In genomic region chr6:73580247-73581149, GRCh38 we compare ENCODE assay signal across 1 cellular context.
A peak's percentile ranks its signal among the peaks of the same experiment; 100 is the strongest.
TF ChIP-seq lines count a peak whose summit lies in the region.

No MANE protein-coding gene starts in this region.

TF ChIP-seq in HepG2, 621 proteins besides CTCF, POLR2A, EP300 and RAD21 (continued from another document and continues in another):
- no peak for TF ChIP-seq KIAA2018 (CRISPR knock-in tag; IDR thresholded peaks at IDR 0.05; ENCODE audit: borderline replicate concordance)
- no peak for TF ChIP-seq ZFP37 (CRISPR knock-in tag; IDR thresholded peaks at IDR 0.05; ENCODE audit: borderline replicate concordance)
- no peak for TF ChIP-seq PBX2 (CRISPR knock-in tag; IDR thresholded peaks at IDR 0.05)
- no peak for TF ChIP-seq ZUFSP (CRISPR knock-in tag; IDR thresholded peaks at IDR 0.05; ENCODE audit: borderline replicate concordance)
- TF ChIP-seq MLLT10 (CRISPR knock-in tag; IDR thresholded peaks at IDR 0.05), result no peak
- TF ChIP-seq ARID4A (CRISPR knock-in tag; IDR thresholded peaks at IDR 0.05; ENCODE audit: borderline replicate concordance), result no peak; the same call in 1 of the 2 replicates
- peak; percentile 9; the same call in 1 of the 2 replicates for TF ChIP-seq ZNF788 (CRISPR knock-in tag; IDR thresholded peaks at IDR 0.05; ENCODE audit: borderline replicate concordance)
- no peak for TF ChIP-seq E2F1 (CRISPR knock-in tag; IDR thresholded peaks at IDR 0.05)
- no peak for TF ChIP-seq MTF2 (CRISPR knock-in tag; IDR thresholded peaks at IDR 0.05; ENCODE audit: borderline replicate concordance)
- no peak for TF ChIP-seq E2F2 (CRISPR knock-in tag; IDR thresholded peaks at IDR 0.05; ENCODE audit: borderline replicate concordance)
- no peak for TF ChIP-seq RNF2 (conservative IDR thresholded peaks at IDR 0.05; ENCODE audit: low read depth)
- no peak for TF ChIP-seq MZF1 (CRISPR knock-in tag; IDR thresholded peaks at IDR 0.05; ENCODE audit: borderline replicate concordance)
- TF ChIP-seq TEAD2 (CRISPR knock-in tag; IDR thresholded peaks at IDR 0.05), result no peak
- TF ChIP-seq NBN (conservative IDR thresholded peaks at IDR 0.05), result no peak
- peak; percentile 60; the same call in 1 of the 2 replicates for TF ChIP-seq ZGPAT (CRISPR knock-in tag; IDR thresholded peaks at IDR 0.05)
- no peak for TF ChIP-seq EHMT2 (IDR thresholded peaks at IDR 0.05; ENCODE audit: borderline replicate concordance, low read depth, low read length)
- no peak for TF ChIP-seq ZFP41 (CRISPR knock-in tag; IDR thresholded peaks at IDR 0.05; ENCODE audit: borderline replicate concordance)
- no peak for TF ChIP-seq BRF2 (CRISPR knock-in tag; IDR thresholded peaks at IDR 0.05)
- TF ChIP-seq ZNF292 (CRISPR knock-in tag; IDR thresholded peaks at IDR 0.05; ENCODE audit: borderline replicate concordance, low read depth), result 0 out of 2 replicates have a peak, but pooled peaks have one; percentile 36
- TF ChIP-seq HNRNPUL1 (IDR thresholded peaks at IDR 0.05; ENCODE audit: low read depth, low read length), result no peak
- no peak for TF ChIP-seq NKX3-1 (CRISPR knock-in tag; IDR thresholded peaks at IDR 0.05)
- TF ChIP-seq ZNF430 (CRISPR knock-in tag; IDR thresholded peaks at IDR 0.05), result no peak; the same call in 1 of the 2 replicates
- TF ChIP-seq KDM1A (CRISPR knock-in tag; IDR thresholded peaks at IDR 0.05), result no peak
- TF ChIP-seq ZNF589 (CRISPR knock-in tag; conservative IDR thresholded peaks at IDR 0.05), result no peak
- no peak for TF ChIP-seq ZBTB10 (CRISPR knock-in tag; IDR thresholded peaks at IDR 0.05; ENCODE audit: borderline replicate concordance)
- no peak for TF ChIP-seq KLF6 (CRISPR knock-in tag; IDR thresholded peaks at IDR 0.05)
- no peak for TF ChIP-seq ZNF800 (CRISPR knock-in tag; IDR thresholded peaks at IDR 0.05)
